In genomic region chr7:128948976-128949760, GRCh38 we compare ENCODE assay signal across 1 cellular context.
A peak's percentile ranks its signal among the peaks of the same experiment; 100 is the strongest.
TF ChIP-seq lines count a peak whose summit lies in the region.

No MANE protein-coding gene starts in this region.

TF ChIP-seq in HepG2, 621 proteins besides CTCF, POLR2A, EP300 and RAD21 (continued from another document):
- TF ChIP-seq, protein P1, sequence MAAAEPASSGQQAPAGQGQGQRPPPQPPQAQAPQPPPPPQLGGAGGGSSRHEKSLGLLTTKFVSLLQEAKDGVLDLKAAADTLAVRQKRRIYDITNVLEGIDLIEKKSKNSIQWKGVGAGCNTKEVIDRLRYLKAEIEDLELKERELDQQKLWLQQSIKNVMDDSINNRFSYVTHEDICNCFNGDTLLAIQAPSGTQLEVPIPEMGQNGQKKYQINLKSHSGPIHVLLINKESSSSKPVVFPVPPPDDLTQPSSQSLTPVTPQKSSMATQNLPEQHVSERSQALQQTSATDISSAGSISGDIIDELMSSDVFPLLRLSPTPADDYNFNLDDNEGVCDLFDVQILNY (CRISPR knock-in tag; conservative IDR thresholded peaks at IDR 0.05): no peak
- TF ChIP-seq IKZF5 (CRISPR knock-in tag; IDR thresholded peaks at IDR 0.05) (no peak), NFRKB (IDR thresholded peaks at IDR 0.05) (no peak), ZNF792 (CRISPR knock-in tag; IDR thresholded peaks at IDR 0.05) (no peak), AGO2 (optimal IDR thresholded peaks at IDR 0.05; ENCODE audit: low read depth, low read length) (peak; percentile 13)
- TF ChIP-seq, protein P2, sequence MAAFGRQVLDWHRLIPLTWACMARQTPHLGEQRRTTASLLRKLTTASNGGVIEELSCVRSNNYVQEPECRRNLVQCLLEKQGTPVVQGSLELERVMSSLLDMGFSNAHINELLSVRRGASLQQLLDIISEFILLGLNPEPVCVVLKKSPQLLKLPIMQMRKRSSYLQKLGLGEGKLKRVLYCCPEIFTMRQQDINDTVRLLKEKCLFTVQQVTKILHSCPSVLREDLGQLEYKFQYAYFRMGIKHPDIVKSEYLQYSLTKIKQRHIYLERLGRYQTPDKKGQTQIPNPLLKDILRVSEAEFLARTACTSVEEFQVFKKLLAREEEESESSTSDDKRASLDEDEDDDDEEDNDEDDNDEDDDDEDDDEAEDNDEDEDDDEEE (CRISPR knock-in tag; IDR thresholded peaks at IDR 0.05): no peak
